ENCODE assay signal across 19 cellular contexts in genomic region chrX:135416546-135416945, GRCh38. TPM values are rescaled to one million over a fixed set of nuclear protein-coding genes. Genes with fewer than 3 reads are reported as not detected.
DNase-seq lines count a peak whose midpoint lies in the region; ATAC-seq and TF ChIP-seq lines count a peak whose summit lies in the region.
"Had no signal": no experiment of that assay in that cellular context is flagged by ENCODE, and none has a peak within 500 bp of the region (broad histone marks: within the 10 kb centered on the region; RNA-seq: fewer than 3 reads in every experiment).

No MANE protein-coding gene starts in this region.

- POLR2A ChIA-PET in Caco-2 (lab: Charles Lee): no interaction called here

- H3K9me3 ChIP-seq in Caco-2 (no peaks in the 10 kb centered on the region), RWPE2 (ENCODE audit: severe bottlenecking) (no peaks in the 10 kb centered on the region)
- H3K9me3 ChIP-seq: Peyer's patch had no signal

- H3K27me3 ChIP-seq in Caco-2 (replicated peaks; ENCODE audit: control insufficient read depth, insufficient read depth, low read length) (no peaks in the 10 kb centered on the region), RWPE2 (ENCODE audit: insufficient read depth, poor library complexity, severe bottlenecking) (no peaks in the 10 kb centered on the region), foreskin keratinocyte (no peaks in the 10 kb centered on the region)
- H3K27me3 ChIP-seq: Peyer's patch had no signal

- H3K4me3 Mint-ChIP-seq in Caco-2 (ENCODE audit: unreplicated experiment): no peak overlapping the region

- H3K9me3 Mint-ChIP-seq in Caco-2 (ENCODE audit: unreplicated experiment): no peaks in the 10 kb centered on the region

- H3K27ac ChIP-seq in RWPE2 (ENCODE audit: poor library complexity, severe bottlenecking) (no peak overlapping the region), foreskin keratinocyte (no peak overlapping the region)
- H3K27ac ChIP-seq: C4-2B, HL-60, Peyer's patch had no signal

- H3K4me1 Mint-ChIP-seq in Caco-2 (ENCODE audit: low read depth, unreplicated experiment): no peaks in the 10 kb centered on the region

- TF ChIP-seq CTCF in Caco-2 (IDR thresholded peaks at IDR 0.05; ENCODE audit: insufficient read depth in 1 of 2, low read depth in 1 of 2, low read length in 1 of 2, severe bottlenecking in 1 of 2, unreplicated experiment in 1 of 2): no peak
- TF ChIP-seq CTCF in RWPE2 (IDR thresholded peaks at IDR 0.05; ENCODE audit: poor library complexity, severe bottlenecking): no peak
- no peak for TF ChIP-seq CTCF in foreskin keratinocyte (conservative IDR thresholded peaks at IDR 0.05)

- CTCF ChIA-PET in Caco-2 (lab: Charles Lee): no interaction called here

- H3K36me3 ChIP-seq in Caco-2 (ENCODE audit: control insufficient read depth, insufficient read depth, low read length) (no peaks in the 10 kb centered on the region), RWPE2 (ENCODE audit: low read depth) (no peaks in the 10 kb centered on the region)
- H3K36me3 ChIP-seq: Peyer's patch had no signal

- ATAC-seq in RWPE2 (ENCODE audit: low read depth) (peak; percentile 71), foreskin keratinocyte (peak; percentile 82)
- ATAC-seq: SK-N-SH treated with all-trans-retinoic acid at 6 μM for 48 hours had no signal

- peak; percentile 13 to 56 for DNase-seq in Caco-2
- peak; percentile 27 for DNase-seq in HT-29 (ENCODE audit: low spot score)
- no peak for DNase-seq in RWPE2 (ENCODE audit: low spot score)
- peak; percentile 37 to 69 for DNase-seq in foreskin keratinocyte
- DNase-seq in stimulated activated CD4-positive, alpha-beta T cell treated with anti-CD3 and anti-CD28 coated beads, Interleukin-12 subunit alpha, Interleukin-12 subunit beta, amount 100 ng/mL, for 4 hours: no peak
- DNase-seq in Kasumi-1 (lab: John Stamatoyannopoulos, UW): no peak
- no peak for DNase-seq in amniotic stem cell (lab: John Stamatoyannopoulos, UW)
- DNase-seq in activated T-cell treated with anti-CD3 and anti-CD28 coated beads, Interleukin-2, amount 50 U/mL, for 48 hours: no peak
- DNase-seq: DMS53, NCI-H1092, NCI-H146, NCI-H2081, NCI-H510A treated with DMSO at 0.1 percent for 48 hours, NCI-H82, Peyer's patch, SHP77 treated with DMSO at 0.1 percent for 48 hours had no signal

- H3K4me3 ChIP-seq in Caco-2 (ENCODE audit: low read depth, low read length) (no peak overlapping the region), RWPE2 (ENCODE audit: severe bottlenecking) (no peak overlapping the region)
- H3K4me3 ChIP-seq: Peyer's patch had no signal

- intact Hi-C loops in Caco-2 (cut with micrococcal nuclease; ENCODE audit: unreplicated experiment): no loop called here

- H3K27ac Mint-ChIP-seq in Caco-2 (ENCODE audit: unreplicated experiment): no peak overlapping the region

- no peaks in the 10 kb centered on the region for H3K27me3 Mint-ChIP-seq in Caco-2 (ENCODE audit: insufficient read depth, unreplicated experiment)

- BruUV-seq in Caco-2 (replicated peaks; lab: Mats Ljungman, UMichigan): no TSS peak

- H3K4me1 ChIP-seq in Caco-2 (peaks cover 13% of the 10 kb centered on the region; the same call in 1 of the 2 replicates), RWPE2 (ENCODE audit: insufficient read depth, poor library complexity, severe bottlenecking) (peaks cover 3% of the 10 kb centered on the region), foreskin keratinocyte (no peaks in the 10 kb centered on the region)
- H3K4me1 ChIP-seq: Peyer's patch had no signal

- no peaks in the 10 kb centered on the region for H3K36me3 Mint-ChIP-seq in Caco-2 (ENCODE audit: insufficient read depth, unreplicated experiment)

RNA-seq across cellular contexts. Expression of gene SMIM10L2A, which starts 5.2 kb away (rescaled TPM):
- total RNA-seq in Caco-2 (2022) (2.1 and 2.6 TPM in 2 replicates), foreskin keratinocyte (0.03 and 0.14 TPM in 2 replicates)
- total RNA-seq in HT-29 (2014; rRNA removed; shearing (Covaris generic)): 0.03 and 0.08 TPM in 2 replicates
- 0.03 and 0.04 TPM in 2 replicates for polyA plus RNA-seq in foreskin keratinocyte

Comparison
In these comparisons a context has a peak if more than half of its experiments do, and no peak if none do; other contexts are left out.
1. DNase-seq: peak in Caco-2 (2 of 2), HT-29 (single experiment) and foreskin keratinocyte (2 of 2); none in RWPE2 (single experiment), stimulated activated CD4-positive, alpha-beta T cell treated with anti-CD3 and anti-CD28 coated beads, Interleukin-12 subunit alpha, Interleukin-12 subunit beta, amount 100 ng/mL, for 4 hours (single experiment), Kasumi-1 (0 of 2), amniotic stem cell (single experiment) and activated T-cell treated with anti-CD3 and anti-CD28 coated beads, Interleukin-2, amount 50 U/mL, for 48 hours (0 of 2).